In genomic region chr14:75281691-75282000, GRCh38 we compare ENCODE assay signal across 11 cellular contexts. TPM values are rescaled to one million over a fixed set of nuclear protein-coding genes. Genes with fewer than 3 reads are reported as not detected.
DNase-seq lines count a peak whose midpoint lies in the region; FAIRE-seq and TF ChIP-seq lines count a peak whose summit lies in the region.
"Had no signal": no experiment of that assay in that cellular context is flagged by ENCODE, and none has a peak within 500 bp of the region (broad histone marks: within the 10 kb centered on the region; RNA-seq: fewer than 3 reads in every experiment).

No MANE protein-coding gene starts in this region.

- no peak for TF ChIP-seq CTCF in keratinocyte (optimal IDR thresholded peaks at IDR 0.05 in 1 of 3, IDR thresholded peaks at IDR 0.05 in 1 of 3, conservative IDR thresholded peaks at IDR 0.05 in 1 of 3; ENCODE audit: extremely low read depth in 1 of 3, insufficient read depth in 2 of 3, low read length in 3 of 3)
- TF ChIP-seq CTCF in retinal pigment epithelial cell (conservative IDR thresholded peaks at IDR 0.05; ENCODE audit: low read depth, low read length): no peak

- DNase-seq in adipocyte (ENCODE audit: low read depth) (no peak), keratinocyte (ENCODE audit: low read depth, low spot score) (no peak), retinal pigment epithelial cell (ENCODE audit: low read depth) (no peak), DMS 273 (lab: John Stamatoyannopoulos, UW; ENCODE audit: unreplicated experiment) (no peak), germinal center (ENCODE audit: low spot score) (no peak), NCI-H748 treated with DMSO at 0.1 percent for 48 hours (lab: John Stamatoyannopoulos, UW) (no peak)
- no peak for DNase-seq in stimulated activated CD4-positive, alpha-beta T cell treated with anti-CD3 and anti-CD28 coated beads, Interleukin-2, amount 100 ng/mL, for 48 hours
- DNase-seq: activated CD4-positive, alpha-beta memory T cell treated with anti-CD3 and anti-CD28 coated beads for 36 hours; Karpas-422 had no signal

- dilution Hi-C loops in keratinocyte (cut with MboI; ENCODE audit: extremely low pct_ligation_motif_present, low sequenced_read_pairs): no loop called here

- H3K36me3 ChIP-seq in adipocyte (ENCODE audit: control insufficient read depth, insufficient read depth, low read length, severe bottlenecking) (peaks cover 24% of the 10 kb centered on the region), keratinocyte (ENCODE audit: control insufficient read depth in 2 of 2, extremely low read depth in 1 of 2, insufficient read depth in 2 of 2, low read length in 2 of 2) (peaks cover 9 to 19% of the 10 kb centered on the region in 2 experiments)
- H3K36me3 ChIP-seq: cardiac muscle cell had no signal

- H3K79me2 ChIP-seq in keratinocyte (ENCODE audit: control insufficient read depth, insufficient read depth, low read length): peaks cover 12% of the 10 kb centered on the region

- no peaks in the 10 kb centered on the region for H3K27me3 ChIP-seq in adipocyte (replicated peaks; ENCODE audit: control insufficient read depth, insufficient read depth, low read length)
- H3K27me3 ChIP-seq in keratinocyte (ENCODE audit: control insufficient read depth, extremely low read depth, insufficient read depth, low read length): no peaks in the 10 kb centered on the region
- H3K27me3 ChIP-seq: cardiac muscle cell had no signal

- H4K20me1 ChIP-seq in keratinocyte (ENCODE audit: control insufficient read depth, extremely low read depth, insufficient read depth, low read length): peaks cover 23% of the 10 kb centered on the region

- H3K4me1 ChIP-seq in adipocyte (ENCODE audit: control insufficient read depth, insufficient read depth, low read length): peaks cover 34% of the 10 kb centered on the region
- peaks cover 24% of the 10 kb centered on the region for H3K4me1 ChIP-seq in keratinocyte (ENCODE audit: control insufficient read depth, extremely low read depth, insufficient read depth, low read length)

- H3K9me3 ChIP-seq in adipocyte (ENCODE audit: control insufficient read depth, low read length) (no peaks in the 10 kb centered on the region), keratinocyte (ENCODE audit: control insufficient read depth, low read depth, low read length) (no peaks in the 10 kb centered on the region)

- FAIRE-seq in G401.6 (lab: Jason Lieb, UNC): peak; percentile 47
- no peak for FAIRE-seq in keratinocyte (lab: Jason Lieb, UNC)

- H2AFZ ChIP-seq in keratinocyte (ENCODE audit: control insufficient read depth, low read length): no peak overlapping the region

- H3K9ac ChIP-seq in adipocyte (ENCODE audit: low read length) (no peak overlapping the region), keratinocyte (ENCODE audit: control insufficient read depth, extremely low read depth, insufficient read depth, low read length) (no peak overlapping the region)

- H3K4me2 ChIP-seq in keratinocyte (ENCODE audit: control insufficient read depth, extremely low read depth, insufficient read depth, low read depth, low read length): peak overlapping the region; percentile 79

- peaks cover 2% of the 10 kb centered on the region for H3K9me1 ChIP-seq in keratinocyte (ENCODE audit: control insufficient read depth, extremely low read depth, insufficient read depth, low read length)

- H3K27ac ChIP-seq in keratinocyte (ENCODE audit: control insufficient read depth, insufficient read depth, low read length): no peak overlapping the region
- H3K27ac ChIP-seq: cardiac muscle cell had no signal

- H3K4me3 ChIP-seq in adipocyte (ENCODE audit: low read length) (peak overlapping the region; percentile 3), keratinocyte (ENCODE audit: control insufficient read depth in 2 of 3, extremely low read depth in 1 of 3, insufficient read depth in 2 of 3, low read depth in 1 of 3, low read length in 3 of 3) (no peak overlapping the region), retinal pigment epithelial cell (ENCODE audit: low read length) (peak overlapping the region; percentile 7)
- H3K4me3 ChIP-seq: cardiac muscle cell had no signal

RNA-seq across cellular contexts. Expression of gene FOS, which starts 3.0 kb away (rescaled TPM):
- 29.2 to 141 TPM (median 121 TPM) in 3 replicates for polyA plus RNA-seq in keratinocyte
- 203 TPM for polyA plus RNA-seq in keratinocyte (2011; ENCODE audit: low read depth)
- polyA plus RNA-seq in keratinocyte (2011; cell fraction: cytosol; rRNA removed): 59.7 and 69.9 TPM in 2 replicates
- 468 and 530 TPM in 2 replicates for polyA plus RNA-seq in keratinocyte (2011; cell fraction: nucleus; rRNA removed)
- polyA plus RNA-seq in keratinocyte (2012; ENCODE audit: low replicate concordance): 11.9 and 76.3 TPM in 2 replicates
- polyA minus RNA-seq in keratinocyte: 33.5 to 179 TPM (median 146 TPM) in 3 replicates
- polyA minus RNA-seq in keratinocyte (2011; cell fraction: cytosol; rRNA and poly(A)+ RNA removed): 174 TPM
- 415 and 474 TPM in 2 replicates for polyA minus RNA-seq in keratinocyte (2011; cell fraction: nucleus; rRNA and poly(A)+ RNA removed)

Comparison
In these comparisons a context has a peak if more than half of its experiments do, and no peak if none do; other contexts are left out.
1. H3K4me3 ChIP-seq: peak in adipocyte (single experiment) and retinal pigment epithelial cell (single experiment); none in keratinocyte (0 of 3).